ENCODE assay signal across 10 cellular contexts in genomic region chr17:75371981-75372380, GRCh38. TPM values are rescaled to one million over a fixed set of nuclear protein-coding genes. Genes with fewer than 3 reads are reported as not detected.
DNase-seq lines count a peak whose midpoint lies in the region; ATAC-seq and TF ChIP-seq lines count a peak whose summit lies in the region.
"Had no signal": no experiment of that assay in that cellular context is flagged by ENCODE, and none has a peak within 500 bp of the region (broad histone marks: within the 10 kb centered on the region; RNA-seq: fewer than 3 reads in every experiment).

No MANE protein-coding gene starts in this region.

- H3K27ac ChIP-seq in CD4-positive, alpha-beta memory T cell (ENCODE audit: low read depth, low read length) = no peak overlapping the region
- no peak overlapping the region for H3K27ac ChIP-seq in mesenchymal stem cell (ENCODE audit: low read length, poor library complexity, severe bottlenecking)

- no peak for TF ChIP-seq CTCF in WTC11 (IDR thresholded peaks at IDR 0.05)

- ATAC-seq in GM18517 (IDR thresholded peaks at IDR 0.05; ENCODE audit: unreplicated experiment) (peak; percentile 60), WTC11 (no peak), GM18502 (IDR thresholded peaks at IDR 0.05; ENCODE audit: poor library complexity, unreplicated experiment) (no peak)

- peaks cover 69% of the 10 kb centered on the region for H3K4me1 ChIP-seq in CD4-positive, alpha-beta memory T cell (ENCODE audit: insufficient read depth, low read length)
- peaks cover 9% of the 10 kb centered on the region for H3K4me1 ChIP-seq in mesenchymal stem cell (ENCODE audit: control insufficient read depth, insufficient read depth, low read depth, low read length)

- peak overlapping the region in 7 of 8 donors; percentile 22 to 72 (median 49) for H3K4me3 Mint-ChIP-seq in CD4-positive, alpha-beta memory T cell
- H3K4me3 Mint-ChIP-seq in WTC11 = no peak overlapping the region

- peaks cover 17% of the 10 kb centered on the region for H3K79me1 ChIP-seq in mesenchymal stem cell (replicated peaks; ENCODE audit: low read length, poor library complexity, severe bottlenecking)

- H3K4me2 ChIP-seq in mesenchymal stem cell (ENCODE audit: low read length, poor library complexity, severe bottlenecking) = no peak overlapping the region

- POLR2A ChIA-PET in CD4-positive, alpha-beta memory T cell (lab: Charles Lee; ENCODE audit: partially characterized antibody) = no interaction called here
- POLR2A ChIA-PET in WTC11 (lab: Charles Lee) = no interaction called here

- no peak overlapping the region for H2BK15ac ChIP-seq in mesenchymal stem cell (ENCODE audit: low read depth, poor library complexity, severe bottlenecking)

- H3K9me3 ChIP-seq in CD4-positive, alpha-beta memory T cell (ENCODE audit: control insufficient read depth in 1 of 2, low read length in 2 of 2) = no peaks in the 10 kb centered on the region
- no peaks in the 10 kb centered on the region for H3K9me3 ChIP-seq in mesenchymal stem cell (ENCODE audit: control insufficient read depth, low read length)

- no peak overlapping the region for H2AK5ac ChIP-seq in mesenchymal stem cell (ENCODE audit: low read length, severe bottlenecking)

- CTCF ChIA-PET in CD4-positive, alpha-beta memory T cell (lab: Charles Lee; ENCODE audit: partially characterized antibody) = no interaction called here
- CTCF ChIA-PET in WTC11 (lab: Charles Lee) = no interaction called here

- intact Hi-C loops in CD4-positive, alpha-beta memory T cell (cut with micrococcal nuclease) = no loop called here

- H4K8ac ChIP-seq in mesenchymal stem cell (ENCODE audit: low read length) = no peak overlapping the region

- H3K4me1 Mint-ChIP-seq in CD4-positive, alpha-beta memory T cell = peaks cover 46 to 81% (median 63%) of the 10 kb centered on the region in 4 donors
- peaks cover 50% of the 10 kb centered on the region for H3K4me1 Mint-ChIP-seq in WTC11

- WGBS in mesenchymal stem cell = 96% methylated on average over 4 of the region's 5 CpGs

- H4K91ac ChIP-seq in mesenchymal stem cell (ENCODE audit: low read length) = no peak overlapping the region

- peaks cover 15 to 32% of the 10 kb centered on the region in 2 donors for H3K36me3 Mint-ChIP-seq in CD4-positive, alpha-beta memory T cell
- peaks cover 4% of the 10 kb centered on the region for H3K36me3 Mint-ChIP-seq in WTC11

- no peaks in the 10 kb centered on the region for H3K27me3 Mint-ChIP-seq in CD4-positive, alpha-beta memory T cell
- no peaks in the 10 kb centered on the region for H3K27me3 Mint-ChIP-seq in WTC11 (ENCODE audit: low read depth)

- H3K14ac ChIP-seq in mesenchymal stem cell (ENCODE audit: low read length in 2 of 2) = no peak overlapping the region

- H2BK5ac ChIP-seq in mesenchymal stem cell (ENCODE audit: low read depth, low read length, poor library complexity, severe bottlenecking) = no peak overlapping the region

- H2BK12ac ChIP-seq in mesenchymal stem cell (ENCODE audit: low read length in 2 of 2) = no peak overlapping the region

- H3K18ac ChIP-seq in mesenchymal stem cell (ENCODE audit: low read depth in 1 of 2, low read length in 2 of 2) = no peak overlapping the region

- peaks cover 5% of the 10 kb centered on the region for H3K36me3 ChIP-seq in CD4-positive, alpha-beta memory T cell (ENCODE audit: insufficient read depth, low read length)
- H3K36me3 ChIP-seq in mesenchymal stem cell (ENCODE audit: control insufficient read depth in 1 of 2, insufficient read depth in 2 of 2, low read depth in 1 of 2, low read length in 2 of 2) = peaks cover 14 to 22% of the 10 kb centered on the region in 2 experiments

- no peaks in the 10 kb centered on the region for H3K9me3 Mint-ChIP-seq in CD4-positive, alpha-beta memory T cell
- H3K9me3 Mint-ChIP-seq in WTC11 = no peaks in the 10 kb centered on the region

- H3K23ac ChIP-seq in mesenchymal stem cell (ENCODE audit: low read length in 2 of 2) = no peak overlapping the region

- no peak overlapping the region for H3K4me3 ChIP-seq in CD4-positive, alpha-beta memory T cell (ENCODE audit: low read length in 2 of 2)
- H3K4me3 ChIP-seq in mesenchymal stem cell (ENCODE audit: insufficient read depth in 1 of 2, low read depth in 1 of 2, low read length in 2 of 2) = no peak overlapping the region

- H3K27me3 ChIP-seq in CD4-positive, alpha-beta memory T cell (ENCODE audit: insufficient read depth, low read length) = no peaks in the 10 kb centered on the region
- H3K27me3 ChIP-seq in mesenchymal stem cell (ENCODE audit: control insufficient read depth in 1 of 2, insufficient read depth in 1 of 2, low read length in 2 of 2) = no peaks in the 10 kb centered on the region

- no peak for DNase-seq in CD4-positive, alpha-beta memory T cell
- no peak for DNase-seq in WTC11 (ENCODE audit: low spot score)
- DNase-seq in germinal center (ENCODE audit: low spot score) = peak; percentile 26
- DNase-seq in ecto neural progenitor cell (ENCODE audit: low spot score) = no peak
- no peak for DNase-seq in NCI-H2029 (lab: John Stamatoyannopoulos, UW)
- DNase-seq in mesenchymal stem cell = no peak
- DNase-seq: NCI-H2081, Right ventricle myocardium superior had no signal

- H3K4ac ChIP-seq in mesenchymal stem cell (ENCODE audit: low read depth in 1 of 2, low read length in 2 of 2) = no peak overlapping the region

- H3K27ac Mint-ChIP-seq in CD4-positive, alpha-beta memory T cell = peak overlapping the region in 6 of 7 donors; percentile 30 to 83 (median 58)
- peak overlapping the region; percentile 17; the same call in 1 of the 2 replicates for H3K27ac Mint-ChIP-seq in WTC11

- no peak overlapping the region for H3K9ac ChIP-seq in mesenchymal stem cell (ENCODE audit: low read length)

- H2AFZ ChIP-seq in mesenchymal stem cell (ENCODE audit: low read depth, low read length) = no peak overlapping the region

- no peak overlapping the region for H2BK120ac ChIP-seq in mesenchymal stem cell (ENCODE audit: low read depth, low read length)

TF ChIP-seq in WTC11, 78 proteins besides CTCF, POLR2A, EP300 and RAD21:
- no peak for TF ChIP-seq ZNF281 (CRISPR knock-in tag; IDR thresholded peaks at IDR 0.05)
- TF ChIP-seq GRHL2 (CRISPR knock-in tag; IDR thresholded peaks at IDR 0.05; ENCODE audit: insufficient replicate concordance, severe bottlenecking) = no peak
- no peak for TF ChIP-seq SP1 (CRISPR knock-in tag; conservative IDR thresholded peaks at IDR 0.05)
- TF ChIP-seq CBFB (CRISPR knock-in tag; IDR thresholded peaks at IDR 0.05; ENCODE audit: low read depth) = no peak
- no peak for TF ChIP-seq NFYB (CRISPR knock-in tag; conservative IDR thresholded peaks at IDR 0.05; ENCODE audit: low read depth)
- no peak for TF ChIP-seq FOXK1 (CRISPR knock-in tag; IDR thresholded peaks at IDR 0.05)
- TF ChIP-seq CDX4 (CRISPR knock-in tag; IDR thresholded peaks at IDR 0.05; ENCODE audit: borderline replicate concordance) = no peak
- TF ChIP-seq ZBTB43 (CRISPR knock-in tag; IDR thresholded peaks at IDR 0.05) = no peak
- TF ChIP-seq USF2 (CRISPR knock-in tag; IDR thresholded peaks at IDR 0.05) = no peak
- TF ChIP-seq ZNF263 (CRISPR knock-in tag; IDR thresholded peaks at IDR 0.05; ENCODE audit: low read depth) = no peak
TF ChIP-seq in WTC11: peak in this region for 0.

RNA-seq across cellular contexts. Expression of gene GRB2, which starts 33.5 kb away (rescaled TPM):
- 100 to 1,000 TPM; 131 to 133 TPM for total RNA-seq in CD4-positive, alpha-beta memory T cell
- polyA plus RNA-seq in CD4-positive, alpha-beta memory T cell = 100 to 1,000 TPM; 129 to 155 TPM
- 82.9 to 93.3 TPM (median 92.6 TPM) in 3 replicates for total RNA-seq in WTC11 (2021)
- 113 TPM for polyA plus RNA-seq in mesenchymal stem cell (2013, experiment 1 of 2)
- polyA plus RNA-seq in mesenchymal stem cell (2013, experiment 2 of 2) = 122 TPM
